ENCODE assay signal across 8 cellular contexts in the genomic region with DNA sequence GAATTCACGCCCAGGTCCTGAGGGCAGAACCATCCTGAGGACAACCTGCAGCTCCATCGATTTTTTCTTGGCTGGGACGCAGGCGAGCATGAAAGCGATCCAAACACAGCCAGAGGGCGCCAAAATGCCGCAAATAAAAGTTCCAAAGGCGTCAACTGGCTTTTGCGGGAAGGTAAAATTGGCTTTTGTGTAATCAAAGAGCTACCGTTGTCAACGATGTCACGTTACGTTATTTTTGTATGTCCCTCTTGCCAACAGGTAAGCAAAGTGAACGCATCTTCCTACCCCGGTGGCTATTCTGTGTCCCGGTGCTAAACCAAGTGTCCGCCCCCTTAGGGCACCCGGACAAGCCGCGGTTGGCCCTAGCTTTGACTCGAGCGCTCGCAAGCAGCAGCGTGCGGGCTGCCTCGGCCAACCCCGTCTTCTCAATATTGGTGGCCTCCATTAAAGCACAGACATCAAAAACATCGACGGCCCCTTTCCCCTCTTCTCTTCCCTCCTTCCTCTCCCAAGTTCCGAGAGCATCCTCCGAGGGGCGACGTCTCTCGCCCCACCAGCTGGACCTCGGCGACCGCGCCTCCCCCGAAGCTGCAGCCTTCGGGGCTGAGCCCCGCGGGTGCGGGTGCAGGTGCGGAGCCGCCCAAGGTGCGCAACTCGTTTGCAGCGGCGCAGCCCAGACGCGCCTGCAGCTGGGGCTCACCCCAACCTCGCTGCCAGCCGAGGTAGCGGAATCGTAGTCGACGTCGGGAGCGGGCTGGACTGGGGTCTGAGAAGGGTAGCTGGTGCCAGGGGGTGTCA. TPM values are rescaled to one million over a fixed set of nuclear protein-coding genes. Genes with fewer than 3 reads are reported as not detected.
A peak's percentile ranks its signal among the peaks of the same experiment; 100 is the strongest.
DNase-seq lines count a peak whose midpoint lies in the region; TF ChIP-seq lines count a peak whose summit lies in the region.

No MANE protein-coding gene starts in this region.

- DNase-seq in GM12865 (ENCODE audit: low read depth) (peak; percentile 88), HCEC 1CT (peak; percentile 76), Peyer's patch (peak; percentile 73 to 91 (median 73)), adrenal gland (peak; percentile 44 to 91 (median 77)), cardiac septum (ENCODE audit: low spot score) (peak; percentile 87), osteoblast (ENCODE audit: insufficient read length, low spot score, missing footprints) (peak; percentile 95)
- DNase-seq in NK-92 treated with Interleukin-12 subunit alpha and Interleukin-12 subunit beta, amount 100 ng/mL, for 24 hours (lab: John Stamatoyannopoulos, UW): no peak

- H3K27me3 ChIP-seq in Peyer's patch: peaks cover 0 to 12% of the 10 kb centered on the region in 2 donors
- H3K27me3 ChIP-seq in adrenal gland: no peaks in the 10 kb centered on the region
- H3K27me3 ChIP-seq in osteoblast (ENCODE audit: insufficient read depth, low read length): no peaks in the 10 kb centered on the region

- H3K79me2 ChIP-seq in osteoblast (ENCODE audit: insufficient read depth, low read length): peaks cover 38% of the 10 kb centered on the region

- H3K4me2 ChIP-seq in osteoblast (ENCODE audit: insufficient read depth, low read length): peak overlapping the region; percentile 88

- 1 to 3% (median 2%) methylated on average over 26 to 59 of the region's 59 CpGs for WGBS in adrenal gland, 4 donors

- H3K9me3 ChIP-seq in Peyer's patch (no peaks in the 10 kb centered on the region), adrenal gland (replicated peaks in 1 of 3) (no peaks in the 10 kb centered on the region), osteoblast (ENCODE audit: low read depth, low read length) (no peaks in the 10 kb centered on the region)

- TF ChIP-seq CTCF in GM12865 (IDR thresholded peaks at IDR 0.05; ENCODE audit: insufficient read depth, low read depth, low read length, missing control alignments) (peak; percentile 68), LNCAP (IDR thresholded peaks at IDR 0.05) (peak; percentile 78), Peyer's patch (IDR thresholded peaks at IDR 0.05) (peak in 5 of 6 experiments; percentile 65 to 72 (median 71)), adrenal gland (IDR thresholded peaks at IDR 0.05) (peak; percentile 53 to 84 (median 72)), osteoblast (IDR thresholded peaks at IDR 0.05; ENCODE audit: extremely low read depth, low read depth, low read length) (peak; percentile 81)

- peak overlapping the region; percentile 68 for H3K4me3 ChIP-seq in GM12865 (ENCODE audit: low read depth, low read length)
- peak overlapping the region; percentile 37 to 94 (median 54) for H3K4me3 ChIP-seq in Peyer's patch
- H3K4me3 ChIP-seq in adrenal gland: peak overlapping the region in 1 of 4 donors; percentile 64
- H3K4me3 ChIP-seq in osteoblast (ENCODE audit: insufficient read depth, low read length): peak overlapping the region; percentile 65

- no peak for TF ChIP-seq POLR2A in Peyer's patch (IDR thresholded peaks at IDR 0.05)
- TF ChIP-seq POLR2A in adrenal gland (IDR thresholded peaks at IDR 0.05): no peak

- intact Hi-C loops in adrenal gland (cut with DNase I): loop anchor here (5.0 to 10.0 kb wide), 2 partner anchors 1081 to 1098 kb away; no protein-coding TSS in a partner anchor
- intact Hi-C loops in cardiac septum (cut with DNase I): loop anchor here (5.0 kb wide), 1 partner anchor 1101 kb away; no protein-coding TSS in a partner anchor

- no peaks in the 10 kb centered on the region for H3K36me3 ChIP-seq in Peyer's patch
- no peaks in the 10 kb centered on the region for H3K36me3 ChIP-seq in adrenal gland (replicated peaks in 1 of 2)
- H3K36me3 ChIP-seq in osteoblast (ENCODE audit: insufficient read depth, low read length): peaks cover 8% of the 10 kb centered on the region

- H3K27ac ChIP-seq in Peyer's patch: peak overlapping the region; percentile 43 to 94 (median 61)
- H3K27ac ChIP-seq in adrenal gland: no peak overlapping the region
- H3K27ac ChIP-seq in osteoblast (ENCODE audit: low read depth, low read length): no peak overlapping the region

- H3K4me1 ChIP-seq in Peyer's patch: peaks cover 0 to 6% (median 0%) of the 10 kb centered on the region in 4 donors
- H3K4me1 ChIP-seq in adrenal gland (replicated peaks in 1 of 2): peaks cover 0 to 4% of the 10 kb centered on the region in 2 donors
- peaks cover 18% of the 10 kb centered on the region for H3K4me1 ChIP-seq in osteoblast (ENCODE audit: insufficient read depth, low read length)

- H4K20me1 ChIP-seq in osteoblast (ENCODE audit: insufficient read depth, low read length): peaks cover 25% of the 10 kb centered on the region

- H2AFZ ChIP-seq in osteoblast (ENCODE audit: low read length): peak overlapping the region; percentile 82

RNA-seq across cellular contexts. Expression of gene BASP1, which starts 1.1 kb away (rescaled TPM):
- total RNA-seq in Peyer's patch: 10 to 100 TPM in 1 of 4 donors, 1 to 10 TPM in 2, not detected in 1; 6.7 to 39.6 (median 8.0) TPM
- 10 to 100 TPM in 5 of 8 donors, 1 to 10 TPM in 3; 7.0 to 24.9 (median 11.7) TPM for total RNA-seq in adrenal gland
- polyA plus RNA-seq in adrenal gland: 10 to 100 TPM in 2 of 3 donors, 1 to 10 TPM in 1; 9.3 to 13.5 (median 13.0) TPM
- 3.9 TPM for total RNA-seq in cardiac septum
- total RNA-seq in osteoblast: 242 and 272 TPM in 2 replicates

Comparison
In these comparisons a context has a peak if more than half of its experiments do, and no peak if none do; other contexts are left out.
1. H3K27ac ChIP-seq: peak in Peyer's patch (4 of 4); none in adrenal gland (0 of 5) and osteoblast (single experiment).
2. Peak in every context shown above with its lines, with median percentiles within 50 percentile points of each other: CTCF ChIP-seq.